ENCODE assay signal across 1 cellular context in genomic region chr22:21834869-21835268, GRCh38.
A peak's percentile ranks its signal among the peaks of the same experiment; 100 is the strongest.
TF ChIP-seq lines count a peak whose summit lies in the region.

No MANE protein-coding gene starts in this region.

TF ChIP-seq in GM12878, 131 proteins besides CTCF, POLR2A, EP300 and RAD21 (continued from another document):
- TF ChIP-seq MLLT1 (IDR thresholded peaks at IDR 0.05) (no peak), RUNX3 (IDR thresholded peaks at IDR 0.05; ENCODE audit: low read length) (peak; percentile 39; the same call in 1 of the 2 replicates), PKNOX1 (IDR thresholded peaks at IDR 0.05) (0 out of 2 replicates have a peak, but pooled peaks have one; percentile 26), FOS (IDR thresholded peaks at IDR 0.05; ENCODE audit: borderline replicate concordance, extremely low read depth, insufficient read length) (no peak), ESRRA (IDR thresholded peaks at IDR 0.05; ENCODE audit: low read length) (no peak), SRF (IDR thresholded peaks at IDR 0.05; ENCODE audit: low read depth in 2 of 2, low read length in 2 of 2) (no peak), MAX (IDR thresholded peaks at IDR 0.05; ENCODE audit: low read depth, low read length) (no peak), HDAC6 (IDR thresholded peaks at IDR 0.05; ENCODE audit: unreplicated experiment) (no peak), FOXM1 (IDR thresholded peaks at IDR 0.05; ENCODE audit: low read depth, low read length) (no peak), CHD1 (IDR thresholded peaks at IDR 0.05; ENCODE audit: low read depth, low read length) (no peak), IRF4 (IDR thresholded peaks at IDR 0.05; ENCODE audit: low read depth, low read length) (no peak), NFIC (IDR thresholded peaks at IDR 0.05; ENCODE audit: low read depth, low read length) (no peak), KDM1A (IDR thresholded peaks at IDR 0.05; ENCODE audit: borderline replicate concordance) (no peak), WRNIP1 (IDR thresholded peaks at IDR 0.05; ENCODE audit: borderline replicate concordance, low read depth, low read length) (no peak), PML (IDR thresholded peaks at IDR 0.05; ENCODE audit: low read length) (no peak), REST (IDR thresholded peaks at IDR 0.05; ENCODE audit: low read depth, low read length) (no peak), HCFC1 (IDR thresholded peaks at IDR 0.05; ENCODE audit: low read length) (no peak), NKRF (conservative IDR thresholded peaks at IDR 0.05) (no peak), PBX3 (IDR thresholded peaks at IDR 0.05; ENCODE audit: insufficient replicate concordance, low read depth, low read length) (peak; percentile 55), EED (IDR thresholded peaks at IDR 0.05; ENCODE audit: low read depth) (peak; percentile 46; the same call in 1 of the 2 replicates), ZZZ3 (IDR thresholded peaks at IDR 0.05; ENCODE audit: control insufficient read depth, insufficient read length, low read depth) (no peak), ZNF592 (IDR thresholded peaks at IDR 0.05) (no peak)
